Comparison of ENCODE assay signal across 1 cellular context in the genomic region with DNA sequence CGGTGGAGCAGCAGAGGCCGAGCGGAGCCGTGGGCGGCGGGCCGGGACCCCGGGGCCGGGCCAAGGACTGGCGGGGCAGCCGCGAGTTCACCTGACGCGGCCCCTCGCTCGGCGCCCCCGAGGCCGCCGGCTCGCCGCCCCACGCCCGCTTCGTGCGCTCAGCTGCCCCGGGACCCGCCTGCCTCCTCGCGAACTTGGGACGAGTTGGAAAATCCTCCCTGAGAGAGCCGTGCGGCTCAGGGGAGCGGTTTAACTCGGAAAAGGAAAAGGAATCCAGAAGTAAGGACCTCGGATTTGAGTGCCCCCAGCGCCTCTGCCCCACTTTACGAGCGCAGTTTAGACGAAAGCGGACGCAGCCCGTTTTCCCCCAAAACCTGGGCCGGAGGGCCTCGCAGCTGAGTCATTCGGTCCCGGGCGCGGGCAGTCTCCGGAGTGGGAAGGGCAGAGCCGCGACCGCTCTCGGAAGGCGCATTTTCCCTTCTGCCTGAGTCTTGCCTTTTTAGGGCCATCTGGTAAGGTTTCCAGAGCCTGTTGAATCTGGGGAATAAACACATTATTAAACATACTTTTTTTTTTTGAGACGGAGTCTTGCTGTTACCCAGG.
TF ChIP-seq lines count a peak whose summit lies in the region.

No MANE protein-coding gene starts in this region.

TF ChIP-seq in HepG2, 621 proteins besides CTCF, POLR2A, EP300 and RAD21 (continued from another document):
- TF ChIP-seq, protein P1, sequence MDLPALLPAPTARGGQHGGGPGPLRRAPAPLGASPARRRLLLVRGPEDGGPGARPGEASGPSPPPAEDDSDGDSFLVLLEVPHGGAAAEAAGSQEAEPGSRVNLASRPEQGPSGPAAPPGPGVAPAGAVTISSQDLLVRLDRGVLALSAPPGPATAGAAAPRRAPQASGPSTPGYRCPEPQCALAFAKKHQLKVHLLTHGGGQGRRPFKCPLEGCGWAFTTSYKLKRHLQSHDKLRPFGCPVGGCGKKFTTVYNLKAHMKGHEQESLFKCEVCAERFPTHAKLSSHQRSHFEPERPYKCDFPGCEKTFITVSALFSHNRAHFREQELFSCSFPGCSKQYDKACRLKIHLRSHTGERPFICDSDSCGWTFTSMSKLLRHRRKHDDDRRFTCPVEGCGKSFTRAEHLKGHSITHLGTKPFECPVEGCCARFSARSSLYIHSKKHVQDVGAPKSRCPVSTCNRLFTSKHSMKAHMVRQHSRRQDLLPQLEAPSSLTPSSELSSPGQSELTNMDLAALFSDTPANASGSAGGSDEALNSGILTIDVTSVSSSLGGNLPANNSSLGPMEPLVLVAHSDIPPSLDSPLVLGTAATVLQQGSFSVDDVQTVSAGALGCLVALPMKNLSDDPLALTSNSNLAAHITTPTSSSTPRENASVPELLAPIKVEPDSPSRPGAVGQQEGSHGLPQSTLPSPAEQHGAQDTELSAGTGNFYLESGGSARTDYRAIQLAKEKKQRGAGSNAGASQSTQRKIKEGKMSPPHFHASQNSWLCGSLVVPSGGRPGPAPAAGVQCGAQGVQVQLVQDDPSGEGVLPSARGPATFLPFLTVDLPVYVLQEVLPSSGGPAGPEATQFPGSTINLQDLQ (CRISPR knock-in tag; IDR thresholded peaks at IDR 0.05), result no peak
- TF ChIP-seq, protein P2, sequence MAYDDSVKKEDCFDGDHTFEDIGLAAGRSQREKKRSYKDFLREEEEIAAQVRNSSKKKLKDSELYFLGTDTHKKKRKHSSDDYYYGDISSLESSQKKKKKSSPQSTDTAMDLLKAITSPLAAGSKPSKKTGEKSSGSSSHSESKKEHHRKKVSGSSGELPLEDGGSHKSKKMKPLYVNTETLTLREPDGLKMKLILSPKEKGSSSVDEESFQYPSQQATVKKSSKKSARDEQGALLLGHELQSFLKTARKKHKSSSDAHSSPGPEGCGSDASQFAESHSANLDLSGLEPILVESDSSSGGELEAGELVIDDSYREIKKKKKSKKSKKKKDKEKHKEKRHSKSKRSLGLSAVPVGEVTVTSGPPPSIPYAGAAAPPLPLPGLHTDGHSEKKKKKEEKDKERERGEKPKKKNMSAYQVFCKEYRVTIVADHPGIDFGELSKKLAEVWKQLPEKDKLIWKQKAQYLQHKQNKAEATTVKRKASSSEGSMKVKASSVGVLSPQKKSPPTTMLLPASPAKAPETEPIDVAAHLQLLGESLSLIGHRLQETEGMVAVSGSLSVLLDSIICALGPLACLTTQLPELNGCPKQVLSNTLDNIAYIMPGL (CRISPR knock-in tag; IDR thresholded peaks at IDR 0.05; ENCODE audit: borderline replicate concordance in 1 of 2, low read depth in 1 of 2), result peak in 1 of 2 experiments; percentile 9; a peak in 2 of 4 replicates
- TF ChIP-seq FIP1L1 (IDR thresholded peaks at IDR 0.05; ENCODE audit: borderline replicate concordance, insufficient read depth, low read depth, low read length), result no peak
